Comparison of ENCODE assay signal across 16 cellular contexts in genomic region chr13:110483386-110483785, GRCh38.
"Had no signal": no experiment of that assay in that cellular context is flagged by ENCODE, and none has a peak within 500 bp of the region (broad histone marks: within the 10 kb centered on the region; RNA-seq: fewer than 3 reads in every experiment).

No MANE protein-coding gene starts in this region.

- H3K4me1 Mint-ChIP-seq: activated naive CD4-positive, alpha-beta T cell treated with anti-CD3 and anti-CD28 coated beads, Interleukin-2, amount 50 U/mL, for 24 hours; memory B cell; naive thymus-derived CD8-positive, alpha-beta T cell; stimulated activated effector memory CD8-positive, alpha-beta T cell treated with anti-CD3 and anti-CD28 coated beads, Interleukin-12 subunit alpha, Interleukin-12 subunit beta, amount 100 ng/mL, for 72 hours had no signal

- ATAC-seq: effector memory CD8-positive, alpha-beta T cell; heart left ventricle; naive thymus-derived CD8-positive, alpha-beta T cell; pancreas; right lobe of liver; stimulated activated effector memory CD8-positive, alpha-beta T cell treated with anti-CD3 and anti-CD28 coated beads, Interleukin-12 subunit alpha, Interleukin-12 subunit beta, amount 100 ng/mL, for 72 hours; T-helper 17 cell had no signal

- H3K9me3 ChIP-seq: heart left ventricle, pancreas, right lobe of liver had no signal

- H3K9me3 Mint-ChIP-seq: activated naive CD4-positive, alpha-beta T cell treated with anti-CD3 and anti-CD28 coated beads, Interleukin-2, amount 50 U/mL, for 24 hours; effector memory CD8-positive, alpha-beta T cell; memory B cell; naive thymus-derived CD8-positive, alpha-beta T cell; stimulated activated effector memory CD8-positive, alpha-beta T cell treated with anti-CD3 and anti-CD28 coated beads, Interleukin-12 subunit alpha, Interleukin-12 subunit beta, amount 100 ng/mL, for 72 hours had no signal

- H3K27ac ChIP-seq: epithelial cell of prostate, heart left ventricle, pancreas, right lobe of liver, VCaP had no signal

- H3K36me3 ChIP-seq: pancreas, right lobe of liver had no signal

- H3K4me3 ChIP-seq: heart left ventricle, pancreas, right lobe of liver had no signal

- H3K4me1 ChIP-seq: pancreas, right lobe of liver had no signal

- H3K27me3 ChIP-seq: heart left ventricle, pancreas, right lobe of liver had no signal

- H3K36me3 Mint-ChIP-seq: activated naive CD4-positive, alpha-beta T cell treated with anti-CD3 and anti-CD28 coated beads, Interleukin-2, amount 50 U/mL, for 24 hours; memory B cell; naive thymus-derived CD8-positive, alpha-beta T cell; stimulated activated effector memory CD8-positive, alpha-beta T cell treated with anti-CD3 and anti-CD28 coated beads, Interleukin-12 subunit alpha, Interleukin-12 subunit beta, amount 100 ng/mL, for 72 hours had no signal

- H3K27ac Mint-ChIP-seq: activated naive CD4-positive, alpha-beta T cell treated with anti-CD3 and anti-CD28 coated beads, Interleukin-2, amount 50 U/mL, for 24 hours; effector memory CD8-positive, alpha-beta T cell; memory B cell; naive thymus-derived CD8-positive, alpha-beta T cell; stimulated activated effector memory CD8-positive, alpha-beta T cell treated with anti-CD3 and anti-CD28 coated beads, Interleukin-12 subunit alpha, Interleukin-12 subunit beta, amount 100 ng/mL, for 72 hours; T-helper 17 cell had no signal

- DNase-seq: activated CD4-positive, alpha-beta T cell treated with anti-CD3 and anti-CD28 coated beads, Interleukin-2, amount 50 U/mL, for 4 hours; activated gamma-delta T cell; cerebellar nuclear complex; dermis blood vessel endothelial cell; effector memory CD8-positive, alpha-beta T cell; heart left ventricle; naive thymus-derived CD8-positive, alpha-beta T cell; pancreas; right lobe of liver; stimulated activated CD4-positive, alpha-beta T cell treated with anti-CD3 and anti-CD28 coated beads, Interleukin-4, amount 100 ng/mL, for 24 hours; T-helper 17 cell had no signal

- H3K4me3 Mint-ChIP-seq: activated naive CD4-positive, alpha-beta T cell treated with anti-CD3 and anti-CD28 coated beads, Interleukin-2, amount 50 U/mL, for 24 hours; effector memory CD8-positive, alpha-beta T cell; memory B cell; naive thymus-derived CD8-positive, alpha-beta T cell; stimulated activated effector memory CD8-positive, alpha-beta T cell treated with anti-CD3 and anti-CD28 coated beads, Interleukin-12 subunit alpha, Interleukin-12 subunit beta, amount 100 ng/mL, for 72 hours; T-helper 17 cell had no signal
